ENCODE assay signal across 16 cellular contexts in genomic region chr6:113411006-113411405, GRCh38.
DNase-seq lines count a peak whose midpoint lies in the region; ATAC-seq, FAIRE-seq and TF ChIP-seq lines count a peak whose summit lies in the region.
"Had no signal": no experiment of that assay in that cellular context is flagged by ENCODE, and none has a peak within 500 bp of the region (broad histone marks: within the 10 kb centered on the region; RNA-seq: fewer than 3 reads in every experiment).

No MANE protein-coding gene starts in this region.

- peaks cover 5% of the 10 kb centered on the region for H3K36me3 Mint-ChIP-seq in osteocyte (ENCODE audit: unreplicated experiment)
- H3K36me3 Mint-ChIP-seq: naive thymus-derived CD8-positive, alpha-beta T cell had no signal

- TF ChIP-seq CTCF in NB4 (IDR thresholded peaks at IDR 0.05; ENCODE audit: low read depth, low read length), result no peak
- no peak for TF ChIP-seq CTCF in bronchial epithelial cell (IDR thresholded peaks at IDR 0.05; ENCODE audit: insufficient read depth, low read length, severe bottlenecking)
- no peak for TF ChIP-seq CTCF in osteocyte (IDR thresholded peaks at IDR 0.05)

- H3K4me3 Mint-ChIP-seq in osteocyte (ENCODE audit: unreplicated experiment), result no peak overlapping the region
- H3K4me3 Mint-ChIP-seq: activated T-cell treated with anti-CD3 and anti-CD28 coated beads, Interleukin-2, amount 50 U/mL, for 72 hours; naive thymus-derived CD8-positive, alpha-beta T cell; T-helper 2 cell treated with Interferon-gamma antibody and Interleukin-4, amounts not matched to agents 5 μg/mL and 100 μg/mL, for 36 hours had no signal

- peaks cover 4% of the 10 kb centered on the region for H3K9me3 Mint-ChIP-seq in osteocyte (ENCODE audit: unreplicated experiment)
- H3K9me3 Mint-ChIP-seq: activated T-cell treated with anti-CD3 and anti-CD28 coated beads, Interleukin-2, amount 50 U/mL, for 72 hours; naive thymus-derived CD8-positive, alpha-beta T cell; T-helper 2 cell treated with Interferon-gamma antibody and Interleukin-4, amounts not matched to agents 5 μg/mL and 100 μg/mL, for 36 hours had no signal

- H3K4me3 ChIP-seq in NB4 (ENCODE audit: low read depth, low read length) (no peak overlapping the region), bronchial epithelial cell (ENCODE audit: low read depth, low read length) (no peak overlapping the region)
- H3K4me3 ChIP-seq: adrenal gland, BLaER1 had no signal

- H3K36me3 ChIP-seq in bronchial epithelial cell (ENCODE audit: control insufficient read depth, insufficient read depth, low read length), result no peaks in the 10 kb centered on the region
- H3K36me3 ChIP-seq: adrenal gland, BLaER1 had no signal

- no peaks in the 10 kb centered on the region for H3K27me3 ChIP-seq in bronchial epithelial cell (ENCODE audit: control insufficient read depth, insufficient read depth, low read length)
- H3K27me3 ChIP-seq: adrenal gland, BLaER1 had no signal

- no peak for FAIRE-seq in bronchial epithelial cell (lab: Jason Lieb, UNC)

- DNase-seq in EL (peak; percentile 44), NB4 (ENCODE audit: low read depth) (peak; percentile 17), bronchial epithelial cell (ENCODE audit: low read depth) (peak; percentile 52), osteocyte (ENCODE audit: extremely low spot score, unreplicated experiment) (no peak), GDM1 (lab: John Stamatoyannopoulos, UW) (no peak), UCSD-AML1 (lab: John Stamatoyannopoulos, UW; ENCODE audit: unreplicated experiment) (no peak), Right ventricle myocardium superior (no peak)
- DNase-seq: activated CD4-positive, alpha-beta T cell treated with anti-CD3 and anti-CD28 coated beads, Interleukin-2, amount 50 U/mL, for 4 hours; activated T-cell treated with anti-CD3 and anti-CD28 coated beads, Interleukin-2, amount 50 U/mL, for 72 hours; adrenal gland; hypothalamus; KG1; naive thymus-derived CD8-positive, alpha-beta T cell; NCI-H510A had no signal

- intact Hi-C loops in Right ventricle myocardium superior (cut with DNase I), result loop anchor here (10.0 kb wide), 1 partner anchor 444 kb away; the partner anchor contains the start of gene MARCKS

- peak overlapping the region; percentile 75 for H3K27ac Mint-ChIP-seq in osteocyte (ENCODE audit: unreplicated experiment)
- H3K27ac Mint-ChIP-seq: activated T-cell treated with anti-CD3 and anti-CD28 coated beads, Interleukin-2, amount 50 U/mL, for 72 hours; naive thymus-derived CD8-positive, alpha-beta T cell; T-helper 2 cell treated with Interferon-gamma antibody and Interleukin-4, amounts not matched to agents 5 μg/mL and 100 μg/mL, for 36 hours had no signal

- H3K4me1 Mint-ChIP-seq in osteocyte (ENCODE audit: unreplicated experiment), result peaks cover 52% of the 10 kb centered on the region
- H3K4me1 Mint-ChIP-seq: naive thymus-derived CD8-positive, alpha-beta T cell had no signal

- no peak for TF ChIP-seq POLR2A in NB4 (IDR thresholded peaks at IDR 0.05; ENCODE audit: extremely low read depth, insufficient read length)

- no peaks in the 10 kb centered on the region for H3K27me3 Mint-ChIP-seq in osteocyte (ENCODE audit: unreplicated experiment)

- no peak for ATAC-seq in Right ventricle myocardium superior (ENCODE audit: poor library complexity)
- ATAC-seq: activated T-cell treated with anti-CD3 and anti-CD28 coated beads, Interleukin-2, amount 50 U/mL, for 72 hours; naive thymus-derived CD8-positive, alpha-beta T cell had no signal

Comparison
In these comparisons a context has a peak if more than half of its experiments do, and no peak if none do; other contexts are left out.
1. DNase-seq: peak in EL (single experiment), NB4 (single experiment) and bronchial epithelial cell (single experiment); none in osteocyte (single experiment), GDM1 (single experiment), UCSD-AML1 (single experiment) and Right ventricle myocardium superior (single experiment).